In genomic region chr5:177832287-177832686, GRCh38 we compare ENCODE assay signal across 1 cellular context. TPM values are rescaled to one million over a fixed set of nuclear protein-coding genes. Genes with fewer than 3 reads are reported as not detected.
"Had no signal": no experiment of that assay in that cellular context is flagged by ENCODE, and none has a peak within 500 bp of the region (broad histone marks: within the 10 kb centered on the region; RNA-seq: fewer than 3 reads in every experiment).

No MANE protein-coding gene starts in this region.

RNA-seq across cellular contexts. Expression of gene FAM153A, which starts 49.6 kb away (rescaled TPM):
- total RNA-seq: ascending aorta had no signal
